Comparison of ENCODE assay signal across 15 cellular contexts in the genomic region with DNA sequence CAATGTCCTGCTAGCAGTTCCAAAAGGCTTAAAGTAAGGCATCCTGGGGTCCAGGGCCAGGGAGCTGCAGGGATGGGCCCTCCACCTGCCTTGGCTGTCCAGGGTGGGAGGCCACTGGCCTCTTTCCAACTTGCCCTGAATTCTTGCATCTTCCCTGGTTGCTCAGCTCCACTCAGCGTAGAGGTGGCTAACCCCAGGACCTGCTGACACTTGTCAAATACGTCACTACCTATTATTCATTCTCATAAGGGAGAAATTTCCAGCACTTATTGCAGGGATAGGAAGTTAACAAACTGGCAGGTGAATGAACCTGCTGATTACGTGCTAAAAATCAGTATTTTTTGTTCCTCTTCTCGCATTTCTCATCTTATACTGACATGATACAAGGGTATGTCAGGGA.
"Had no signal": no experiment of that assay in that cellular context is flagged by ENCODE, and none has a peak within 500 bp of the region (broad histone marks: within the 10 kb centered on the region; RNA-seq: fewer than 3 reads in every experiment).

No MANE protein-coding gene starts in this region.

- H3K36me3 ChIP-seq: gastroesophageal sphincter, WERI-Rb-1 had no signal

- FAIRE-seq: astrocyte, colon had no signal

- H3K4me3 Mint-ChIP-seq: activated CD8-positive, alpha-beta memory T cell treated with anti-CD3 and anti-CD28 coated beads, Interleukin-2, amount 10 ng/mL, durations not matched to agents 7 days and 5 days; naive thymus-derived CD4-positive, alpha-beta T cell; stimulated activated effector memory CD8-positive, alpha-beta T cell treated with anti-CD3 and anti-CD28 coated beads, Interleukin-12 subunit alpha, Interleukin-12 subunit beta, amount 100 ng/mL, for 72 hours; T-helper 1 cell treated with Interleukin-12 subunit alpha and Interleukin-12 subunit beta and Interleukin-4 antibody, amounts not matched to agents 30 μg/mL and 1 μg/mL, for 36 hours had no signal

- H3K9me3 ChIP-seq: gastroesophageal sphincter had no signal

- H3K27ac ChIP-seq: gastroesophageal sphincter had no signal

- H3K9me3 Mint-ChIP-seq: naive thymus-derived CD4-positive, alpha-beta T cell; stimulated activated effector memory CD8-positive, alpha-beta T cell treated with anti-CD3 and anti-CD28 coated beads, Interleukin-12 subunit alpha, Interleukin-12 subunit beta, amount 100 ng/mL, for 72 hours; T-helper 1 cell treated with Interleukin-12 subunit alpha and Interleukin-12 subunit beta and Interleukin-4 antibody, amounts not matched to agents 30 μg/mL and 1 μg/mL, for 36 hours had no signal

- H3K4me1 ChIP-seq: gastroesophageal sphincter had no signal

- DNase-seq: activated CD4-positive, alpha-beta T cell treated with anti-CD3 and anti-CD28 coated beads, Interleukin-2, amount 50 U/mL, for 48 hours; activated CD8-positive, alpha-beta memory T cell treated with anti-CD3 and anti-CD28 coated beads, Interleukin-2, amount 10 ng/mL, durations not matched to agents 7 days and 5 days; activated naive CD4-positive, alpha-beta T cell treated with anti-CD3 and anti-CD28 coated beads, Interleukin-2, amount 50 U/mL, for 16 hours; activated T-cell treated with anti-CD3 and anti-CD28 coated beads, Interleukin-2, amount 50 U/mL, for 1 hour; left colon; naive thymus-derived CD4-positive, alpha-beta T cell; posterior cingulate gyrus; retina; WERI-Rb-1 had no signal

- H3K4me1 Mint-ChIP-seq: activated CD8-positive, alpha-beta memory T cell treated with anti-CD3 and anti-CD28 coated beads, Interleukin-2, amount 10 ng/mL, durations not matched to agents 7 days and 5 days; naive thymus-derived CD4-positive, alpha-beta T cell; stimulated activated effector memory CD8-positive, alpha-beta T cell treated with anti-CD3 and anti-CD28 coated beads, Interleukin-12 subunit alpha, Interleukin-12 subunit beta, amount 100 ng/mL, for 72 hours had no signal

- H3K27ac Mint-ChIP-seq: activated CD8-positive, alpha-beta memory T cell treated with anti-CD3 and anti-CD28 coated beads, Interleukin-2, amount 10 ng/mL, durations not matched to agents 7 days and 5 days; naive thymus-derived CD4-positive, alpha-beta T cell; stimulated activated effector memory CD8-positive, alpha-beta T cell treated with anti-CD3 and anti-CD28 coated beads, Interleukin-12 subunit alpha, Interleukin-12 subunit beta, amount 100 ng/mL, for 72 hours; T-helper 1 cell treated with Interleukin-12 subunit alpha and Interleukin-12 subunit beta and Interleukin-4 antibody, amounts not matched to agents 30 μg/mL and 1 μg/mL, for 36 hours had no signal

- H3K4me3 ChIP-seq: gastroesophageal sphincter, lung had no signal

- H3K36me3 Mint-ChIP-seq: activated CD8-positive, alpha-beta memory T cell treated with anti-CD3 and anti-CD28 coated beads, Interleukin-2, amount 10 ng/mL, durations not matched to agents 7 days and 5 days; naive thymus-derived CD4-positive, alpha-beta T cell; stimulated activated effector memory CD8-positive, alpha-beta T cell treated with anti-CD3 and anti-CD28 coated beads, Interleukin-12 subunit alpha, Interleukin-12 subunit beta, amount 100 ng/mL, for 72 hours had no signal

- H3K27me3 ChIP-seq: gastroesophageal sphincter had no signal

- ATAC-seq: activated CD8-positive, alpha-beta memory T cell treated with anti-CD3 and anti-CD28 coated beads, Interleukin-2, amount 10 ng/mL, durations not matched to agents 7 days and 5 days; gastroesophageal sphincter; left colon; naive thymus-derived CD4-positive, alpha-beta T cell; stimulated activated effector memory CD8-positive, alpha-beta T cell treated with anti-CD3 and anti-CD28 coated beads, Interleukin-12 subunit alpha, Interleukin-12 subunit beta, amount 100 ng/mL, for 72 hours had no signal
